Comparison of ENCODE assay signal across 9 cellular contexts in genomic region chr13:73715910-73716257, GRCh38.
DNase-seq lines count a peak whose midpoint lies in the region; ATAC-seq and TF ChIP-seq lines count a peak whose summit lies in the region.
"Had no signal": no experiment of that assay in that cellular context is flagged by ENCODE, and none has a peak within 500 bp of the region (broad histone marks: within the 10 kb centered on the region; RNA-seq: fewer than 3 reads in every experiment).

No MANE protein-coding gene starts in this region.

- TF ChIP-seq CTCF in gastroesophageal sphincter (IDR thresholded peaks at IDR 0.05): no peak

- peaks cover 50% of the 10 kb centered on the region for H3K36me3 Mint-ChIP-seq in activated CD4-positive, alpha-beta T cell treated with anti-CD3 and anti-CD28 coated beads, Interleukin-2, amount 10 ng/mL, durations not matched to agents 7 days and 5 days (ENCODE audit: low read depth)
- peaks cover 38% of the 10 kb centered on the region for H3K36me3 Mint-ChIP-seq in activated CD4-positive, alpha-beta memory T cell treated with anti-CD3 and anti-CD28 coated beads, Interleukin-2, amount 10 ng/mL, durations not matched to agents 7 days and 5 days (ENCODE audit: low read depth)
- peaks cover 51% of the 10 kb centered on the region for H3K36me3 Mint-ChIP-seq in stimulated activated memory B cell treated with anti-CD40 and anti-IgM and Interleukin-4, amounts not matched to agents 10 μg/mL and 1 μg/mL and 100 μg/mL, for 72 hours

- TF ChIP-seq EP300 in gastroesophageal sphincter (IDR thresholded peaks at IDR 0.05): no peak

- CTCF ChIA-PET in activated CD4-positive, alpha-beta T cell treated with anti-CD3 and anti-CD28 coated beads, Interleukin-2, amount 10 ng/mL, durations not matched to agents 7 days and 5 days (lab: Charles Lee): interaction anchor here (0.6 kb wide), 1 partner anchor 24 kb away, joined by 3 read pairs; no protein-coding TSS in a partner anchor
- CTCF ChIA-PET in activated CD4-positive, alpha-beta memory T cell treated with anti-CD3 and anti-CD28 coated beads, Interleukin-2, amount 10 ng/mL, durations not matched to agents 7 days and 5 days (lab: Charles Lee): interaction anchor here (1.0 to 1.1 kb wide), 3 partner anchors 9 to 50 kb away, joined by 3 read pairs; no protein-coding TSS in a partner anchor

- TF ChIP-seq POLR2A in gastroesophageal sphincter (IDR thresholded peaks at IDR 0.05): no peak

- ATAC-seq in HG02981 (IDR thresholded peaks at IDR 0.05; ENCODE audit: unreplicated experiment) (peak; percentile 56), gastroesophageal sphincter (no peak)
- ATAC-seq in stimulated activated memory B cell treated with anti-CD40 and anti-IgM and Interleukin-4, amounts not matched to agents 10 μg/mL and 1 μg/mL and 100 μg/mL, for 72 hours: no peak

- peaks cover 54% of the 10 kb centered on the region for H3K4me1 Mint-ChIP-seq in activated CD4-positive, alpha-beta T cell treated with anti-CD3 and anti-CD28 coated beads, Interleukin-2, amount 10 ng/mL, durations not matched to agents 7 days and 5 days
- H3K4me1 Mint-ChIP-seq in activated CD4-positive, alpha-beta memory T cell treated with anti-CD3 and anti-CD28 coated beads, Interleukin-2, amount 10 ng/mL, durations not matched to agents 7 days and 5 days: peaks cover 44% of the 10 kb centered on the region
- peaks cover 16% of the 10 kb centered on the region for H3K4me1 Mint-ChIP-seq in stimulated activated memory B cell treated with anti-CD40 and anti-IgM and Interleukin-4, amounts not matched to agents 10 μg/mL and 1 μg/mL and 100 μg/mL, for 72 hours

- H3K27me3 Mint-ChIP-seq in activated CD4-positive, alpha-beta T cell treated with anti-CD3 and anti-CD28 coated beads, Interleukin-2, amount 10 ng/mL, durations not matched to agents 7 days and 5 days: no peaks in the 10 kb centered on the region
- peaks cover 4% of the 10 kb centered on the region for H3K27me3 Mint-ChIP-seq in activated CD4-positive, alpha-beta memory T cell treated with anti-CD3 and anti-CD28 coated beads, Interleukin-2, amount 10 ng/mL, durations not matched to agents 7 days and 5 days
- no peaks in the 10 kb centered on the region for H3K27me3 Mint-ChIP-seq in stimulated activated memory B cell treated with anti-CD40 and anti-IgM and Interleukin-4, amounts not matched to agents 10 μg/mL and 1 μg/mL and 100 μg/mL, for 72 hours

- H3K27me3 ChIP-seq in gastroesophageal sphincter: no peaks in the 10 kb centered on the region
- H3K27me3 ChIP-seq: neutrophil had no signal

- H3K36me3 ChIP-seq in gastroesophageal sphincter: peaks cover 0 to 44% of the 10 kb centered on the region in 2 donors
- H3K36me3 ChIP-seq: neutrophil had no signal

- 67 to 68% methylated on average over 2 of the region's 2 CpGs for WGBS in gastroesophageal sphincter (ENCODE audit: low coverage in 1 of 2), 2 donors

- no peak overlapping the region for H3K4me3 ChIP-seq in gastroesophageal sphincter

- H3K4me3 Mint-ChIP-seq in activated CD4-positive, alpha-beta T cell treated with anti-CD3 and anti-CD28 coated beads, Interleukin-2, amount 10 ng/mL, durations not matched to agents 7 days and 5 days: peak overlapping the region; percentile 51
- H3K4me3 Mint-ChIP-seq in activated CD4-positive, alpha-beta memory T cell treated with anti-CD3 and anti-CD28 coated beads, Interleukin-2, amount 10 ng/mL, durations not matched to agents 7 days and 5 days: peak overlapping the region; percentile 67
- no peak overlapping the region for H3K4me3 Mint-ChIP-seq in stimulated activated memory B cell treated with anti-CD40 and anti-IgM and Interleukin-4, amounts not matched to agents 10 μg/mL and 1 μg/mL and 100 μg/mL, for 72 hours

- no peaks in the 10 kb centered on the region for H3K4me1 ChIP-seq in gastroesophageal sphincter

- no peaks in the 10 kb centered on the region for H3K9me3 ChIP-seq in gastroesophageal sphincter
- H3K9me3 ChIP-seq: neutrophil had no signal

- H3K27ac Mint-ChIP-seq in activated CD4-positive, alpha-beta T cell treated with anti-CD3 and anti-CD28 coated beads, Interleukin-2, amount 10 ng/mL, durations not matched to agents 7 days and 5 days: peak overlapping the region; percentile 93
- peak overlapping the region; percentile 84 for H3K27ac Mint-ChIP-seq in activated CD4-positive, alpha-beta memory T cell treated with anti-CD3 and anti-CD28 coated beads, Interleukin-2, amount 10 ng/mL, durations not matched to agents 7 days and 5 days
- peak overlapping the region; percentile 71 for H3K27ac Mint-ChIP-seq in stimulated activated memory B cell treated with anti-CD40 and anti-IgM and Interleukin-4, amounts not matched to agents 10 μg/mL and 1 μg/mL and 100 μg/mL, for 72 hours

- peaks cover 3% of the 10 kb centered on the region for H3K9me3 Mint-ChIP-seq in activated CD4-positive, alpha-beta T cell treated with anti-CD3 and anti-CD28 coated beads, Interleukin-2, amount 10 ng/mL, durations not matched to agents 7 days and 5 days
- no peaks in the 10 kb centered on the region for H3K9me3 Mint-ChIP-seq in activated CD4-positive, alpha-beta memory T cell treated with anti-CD3 and anti-CD28 coated beads, Interleukin-2, amount 10 ng/mL, durations not matched to agents 7 days and 5 days
- no peaks in the 10 kb centered on the region for H3K9me3 Mint-ChIP-seq in stimulated activated memory B cell treated with anti-CD40 and anti-IgM and Interleukin-4, amounts not matched to agents 10 μg/mL and 1 μg/mL and 100 μg/mL, for 72 hours

- H3K27ac ChIP-seq in gastroesophageal sphincter: no peak overlapping the region
- H3K27ac ChIP-seq: neutrophil had no signal

- POLR2A ChIA-PET in activated CD4-positive, alpha-beta T cell treated with anti-CD3 and anti-CD28 coated beads, Interleukin-2, amount 10 ng/mL, durations not matched to agents 7 days and 5 days (lab: Charles Lee): interaction anchor here (1.1 kb wide), 1 partner anchor 13 kb away, joined by 10 read pairs; no protein-coding TSS in a partner anchor
- POLR2A ChIA-PET in activated CD4-positive, alpha-beta memory T cell treated with anti-CD3 and anti-CD28 coated beads, Interleukin-2, amount 10 ng/mL, durations not matched to agents 7 days and 5 days (lab: Charles Lee): interaction anchor here (1.2 to 3.1 kb wide), 3 partner anchors 13 to 90 kb away, joined by 3 to 16 read pairs (median 8); no protein-coding TSS in a partner anchor

- no peak for DNase-seq in activated CD4-positive, alpha-beta T cell treated with anti-CD3 and anti-CD28 coated beads, Interleukin-2, amount 10 ng/mL, durations not matched to agents 7 days and 5 days
- DNase-seq in activated CD4-positive, alpha-beta T cell treated with anti-CD3 and anti-CD28 coated beads for 1 hour: no peak
- DNase-seq in activated CD4-positive, alpha-beta memory T cell treated with anti-CD3 and anti-CD28 coated beads, Interleukin-2, amount 10 ng/mL, durations not matched to agents 7 days and 5 days: no peak
- DNase-seq in stimulated activated CD4-positive, alpha-beta T cell treated with anti-CD3 and anti-CD28 coated beads, Interleukin-4, amount 100 ng/mL, for 1 hour: no peak
- DNase-seq in UCSD-AML1 (lab: John Stamatoyannopoulos, UW; ENCODE audit: unreplicated experiment): no peak
